ENCODE assay signal across 20 cellular contexts in genomic region chrX:18946157-18946556, GRCh38. TPM values are rescaled to one million over a fixed set of nuclear protein-coding genes. Genes with fewer than 3 reads are reported as not detected.
DNase-seq lines count a peak whose midpoint lies in the region; ATAC-seq, FAIRE-seq and TF ChIP-seq lines count a peak whose summit lies in the region.
"Had no signal": no experiment of that assay in that cellular context is flagged by ENCODE, and none has a peak within 500 bp of the region (broad histone marks: within the 10 kb centered on the region; RNA-seq: fewer than 3 reads in every experiment).

No MANE protein-coding gene starts in this region.

- no peaks in the 10 kb centered on the region for H3K27me3 ChIP-seq in ascending aorta
- H3K27me3 ChIP-seq in mesendoderm (ENCODE audit: insufficient read depth, low read length, poor library complexity), result no peaks in the 10 kb centered on the region
- H3K27me3 ChIP-seq: SJCRH30 had no signal

- no peak for TF ChIP-seq EP300 in A549 (IDR thresholded peaks at IDR 0.05)

- DNase-seq in A549 (ENCODE audit: low read depth in 1 of 2, low spot score in 1 of 2), result no peak
- no peak for DNase-seq in GM19239 (ENCODE audit: insufficient read length, low spot score)
- no peak for DNase-seq in ascending aorta (ENCODE audit: low spot score in 2 of 2)
- peak; percentile 15 for DNase-seq in mesendoderm
- no peak for DNase-seq in activated CD4-positive, alpha-beta T cell treated with anti-CD3 and anti-CD28 coated beads for 1 hour
- no peak for DNase-seq in NCI-H69 (lab: John Stamatoyannopoulos, UW)
- DNase-seq: CD8-positive, alpha-beta memory T cell; GDM1; GM23248; NCI-H1105 treated with DMSO at 0.1 percent for 48 hours; NCI-H1694 treated with DMSO at 0.1 percent for 48 hours; NCI-H2227 treated with DMSO at 0.1 percent for 48 hours; NCI-H524; RPMI8226; SJCRH30 had no signal

- H3K9me3 ChIP-seq in A549 (no peaks in the 10 kb centered on the region), ascending aorta (no peaks in the 10 kb centered on the region)
- H3K9me3 ChIP-seq: BLaER1 treated with 17β-estradiol and CSF1 and Interleukin-3, amounts not matched to agents 10 nM and 100 nM; HAP-1; SJCRH30 had no signal

- TF ChIP-seq CTCF in A549 (IDR thresholded peaks at IDR 0.05) (no peak), ascending aorta (IDR thresholded peaks at IDR 0.05) (no peak)

- H3K4ac ChIP-seq in mesendoderm (ENCODE audit: low read depth, low read length), result no peak overlapping the region

- H3K36me3 ChIP-seq in ascending aorta (no peaks in the 10 kb centered on the region), mesendoderm (ENCODE audit: control insufficient read depth, insufficient read depth, low read length) (no peaks in the 10 kb centered on the region)

- H3K27ac ChIP-seq in A549 (no peak overlapping the region), ascending aorta (peak overlapping the region; percentile 34 to 55), mesendoderm (ENCODE audit: low read depth, low read length) (no peak overlapping the region)
- H3K27ac ChIP-seq: BLaER1 treated with 17β-estradiol and CSF1 and Interleukin-3, amounts not matched to agents 10 nM and 100 nM; GM23248; SJCRH30 had no signal

- no peak overlapping the region for H3K18ac ChIP-seq in mesendoderm (ENCODE audit: low read length)

- no peaks in the 10 kb centered on the region for H3K9me3 Mint-ChIP-seq in activated T-helper 17 cell treated with anti-CD3 and anti-CD28 coated beads, Interleukin-2, amount 50 U/mL, for 72 hours

- no peak overlapping the region for H3K23ac ChIP-seq in mesendoderm (ENCODE audit: low read length)

- no peak overlapping the region for H4K8ac ChIP-seq in mesendoderm (ENCODE audit: low read depth, low read length)

- no peaks in the 10 kb centered on the region for H3K4me1 Mint-ChIP-seq in activated T-helper 17 cell treated with anti-CD3 and anti-CD28 coated beads, Interleukin-2, amount 50 U/mL, for 72 hours
- H3K4me1 Mint-ChIP-seq: CD8-positive, alpha-beta memory T cell had no signal

- no peak overlapping the region for H2BK5ac ChIP-seq in mesendoderm (ENCODE audit: low read length)

- no peaks in the 10 kb centered on the region for H3K27me3 Mint-ChIP-seq in activated T-helper 17 cell treated with anti-CD3 and anti-CD28 coated beads, Interleukin-2, amount 50 U/mL, for 72 hours

- H3K4me3 ChIP-seq in A549 (no peak overlapping the region), ascending aorta (no peak overlapping the region), mesendoderm (ENCODE audit: low read length) (no peak overlapping the region)
- H3K4me3 ChIP-seq: BLaER1 treated with 17β-estradiol and CSF1 and Interleukin-3, amounts not matched to agents 10 nM and 100 nM; GM23248; HAP-1; K562; SJCRH30 had no signal

- no peak overlapping the region for H2AK5ac ChIP-seq in mesendoderm (ENCODE audit: low read length)

- CTCF ChIA-PET in A549 (lab: Yijun Ruan, JAX), result interaction anchor here (1.3 to 1.7 kb wide), 2 partner anchors 15 to 176 kb away, joined by 3 to 5 read pairs; partner anchors contain the start of gene ADGRG2

- no peak overlapping the region for H4K5ac ChIP-seq in mesendoderm (ENCODE audit: low read length)

- WGBS in A549 (ENCODE audit: missing lambda C conversion rate), result 100% methylated on average over 4 of the region's 6 CpGs
- WGBS in mesendoderm (ENCODE audit: extremely low coverage, insufficient coverage, low lambda C conversion rate), result no CpG with 5 or more reads among the region's 6 CpGs

- TF ChIP-seq POLR2A in A549 (IDR thresholded peaks at IDR 0.05; ENCODE audit: low read length), result no peak

- no peak overlapping the region for H2BK120ac ChIP-seq in mesendoderm (ENCODE audit: low read depth, low read length)

- no peaks in the 10 kb centered on the region for H3K79me1 ChIP-seq in mesendoderm (ENCODE audit: low read length)

- H3K9ac ChIP-seq in mesendoderm (ENCODE audit: low read length), result no peak overlapping the region
- H3K9ac ChIP-seq: BLaER1 treated with 17β-estradiol and CSF1 and Interleukin-3, amounts not matched to agents 10 nM and 100 nM; GM23248 had no signal

- H2BK15ac ChIP-seq in mesendoderm (replicated peaks; ENCODE audit: low read depth), result no peak overlapping the region

- no peak overlapping the region for H3K27ac Mint-ChIP-seq in activated T-helper 17 cell treated with anti-CD3 and anti-CD28 coated beads, Interleukin-2, amount 50 U/mL, for 72 hours

- no peak overlapping the region for H3K4me2 ChIP-seq in A549
- H3K4me2 ChIP-seq in mesendoderm (ENCODE audit: low read length), result no peak overlapping the region
- H3K4me2 ChIP-seq: BLaER1 treated with 17β-estradiol and CSF1 and Interleukin-3, amounts not matched to agents 10 nM and 100 nM had no signal

- no peak overlapping the region for H3K4me3 Mint-ChIP-seq in activated T-helper 17 cell treated with anti-CD3 and anti-CD28 coated beads, Interleukin-2, amount 50 U/mL, for 72 hours
- H3K4me3 Mint-ChIP-seq: CD8-positive, alpha-beta memory T cell had no signal

- ATAC-seq in A549, result no peak
- ATAC-seq in activated T-helper 17 cell treated with anti-CD3 and anti-CD28 coated beads, Interleukin-2, amount 50 U/mL, for 72 hours (replicated peaks), result no peak
- ATAC-seq: K562 had no signal

- FAIRE-seq in A549 (lab: Jason Lieb, UNC) (peak; percentile 18), GM19239 (lab: Jason Lieb, UNC) (peak; percentile 51)
- FAIRE-seq: D721Med, K562 had no signal

- no peak overlapping the region for H3K56ac ChIP-seq in mesendoderm (ENCODE audit: low read length)

- POLR2A ChIA-PET in A549 (lab: Yijun Ruan, JAX), result no interaction called here

- peaks cover 65% of the 10 kb centered on the region for H3K36me3 Mint-ChIP-seq in activated T-helper 17 cell treated with anti-CD3 and anti-CD28 coated beads, Interleukin-2, amount 50 U/mL, for 72 hours (ENCODE audit: low read depth)

- H3K4me1 ChIP-seq in A549, result no peaks in the 10 kb centered on the region
- H3K4me1 ChIP-seq in ascending aorta, result peaks cover 0 to 4% of the 10 kb centered on the region in 2 donors
- H3K4me1 ChIP-seq in mesendoderm (ENCODE audit: control insufficient read depth, low read depth, low read length), result no peaks in the 10 kb centered on the region
- H3K4me1 ChIP-seq: BLaER1 treated with 17β-estradiol and CSF1 and Interleukin-3, amounts not matched to agents 10 nM and 100 nM; HAP-1; SJCRH30 had no signal

- intact Hi-C loops in ascending aorta (cut with DNase I), result no loop called here

- H3K79me2 ChIP-seq in mesendoderm (ENCODE audit: control insufficient read depth, insufficient read depth, low read length), result no peaks in the 10 kb centered on the region

- TF ChIP-seq RAD21 in A549 (conservative IDR thresholded peaks at IDR 0.05 in 1 of 2, IDR thresholded peaks at IDR 0.05 in 1 of 2), result no peak

TF ChIP-seq in A549, 52 proteins besides CTCF, POLR2A, EP300 and RAD21:
- TF ChIP-seq RNF2 (IDR thresholded peaks at IDR 0.05; ENCODE audit: borderline replicate concordance, low read depth), result no peak

RNA-seq across cellular contexts. Expression of gene PHKA2, which starts 37.8 kb away (rescaled TPM):
- polyA plus RNA-seq in A549 (2011; rRNA removed) (21.2 and 27.9 TPM in 2 replicates), A549 (2017; fragmentation: RNase III; extraction: RNeasy Plus Mini Kit Qiagen cat#74134 plus additional on column Dnase treatment) (14.0 to 16.3 TPM (median 16.1 TPM) in 3 replicates)
- polyA plus RNA-seq in A549 (2012; cell fraction: cytosol; rRNA removed), result 22.0 and 22.4 TPM in 2 replicates
- 99.3 and 118 TPM in 2 replicates for polyA plus RNA-seq in A549 (2012; cell fraction: nucleus; rRNA removed)
- 37.0 and 45.6 TPM in 2 replicates for polyA minus RNA-seq in A549 (2011; rRNA and poly(A)+ RNA removed)
- total RNA-seq in ascending aorta, result 16.0 TPM
- 6.9 TPM for polyA plus RNA-seq in mesendoderm (2013, experiment 1 of 2)
- polyA plus RNA-seq in mesendoderm (2013, experiment 2 of 2), result 7.1 TPM
- total RNA-seq in activated T-helper 17 cell treated with anti-CD3 and anti-CD28 coated beads, Interleukin-2, amount 50 U/mL, for 72 hours, result 10 to 100 TPM; 22.0 to 30.2 TPM

Comparison
In these comparisons a context has a peak if more than half of its experiments do, and no peak if none do; other contexts are left out.
1. H3K27ac ChIP-seq: peak in ascending aorta (2 of 2); none in A549 (0 of 2) and mesendoderm (single experiment).